16 cellular contexts compared by ENCODE assay signal in the genomic region with DNA sequence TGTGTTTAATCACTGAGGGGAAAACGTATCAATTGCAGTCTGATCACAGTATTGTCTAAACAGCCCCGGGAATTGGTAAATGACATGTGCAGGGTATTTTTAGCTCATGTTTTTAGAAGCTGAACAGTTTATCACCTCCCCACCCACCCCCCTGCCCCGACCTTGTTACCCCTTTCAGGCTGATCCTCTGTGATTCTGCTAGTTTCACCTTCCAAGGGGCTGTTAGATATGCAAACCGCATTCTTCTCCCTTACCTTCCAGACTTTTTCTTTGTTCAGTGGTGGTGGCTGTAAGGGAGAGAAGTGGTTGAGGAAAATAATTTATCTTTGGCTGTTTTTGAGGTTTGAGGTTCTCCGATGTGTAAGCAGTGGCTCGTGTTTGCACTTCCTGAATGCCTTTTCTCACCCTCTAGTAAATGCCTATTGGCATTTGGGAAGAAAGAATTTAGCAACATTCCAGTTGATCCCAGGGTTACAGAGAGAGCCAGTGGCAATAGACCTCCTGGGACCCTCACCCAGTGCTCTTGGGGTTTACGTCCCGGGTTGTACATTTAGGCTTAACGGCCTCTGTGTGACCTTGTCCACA.
DNase-seq lines count a peak whose midpoint lies in the region; ATAC-seq and TF ChIP-seq lines count a peak whose summit lies in the region.
"Had no signal": no experiment of that assay in that cellular context is flagged by ENCODE, and none has a peak within 500 bp of the region (broad histone marks: within the 10 kb centered on the region; RNA-seq: fewer than 3 reads in every experiment).

No MANE protein-coding gene starts in this region.

- peak; percentile 28; the same call in 1 of the 2 replicates for ATAC-seq in PC-3
- ATAC-seq in activated naive CD4-positive, alpha-beta T cell treated with anti-CD3 and anti-CD28 coated beads, Interleukin-2, amount 50 U/mL, for 72 hours = no peak
- ATAC-seq: effector memory CD8-positive, alpha-beta T cell; GM12878 had no signal

- peak overlapping the region; percentile 21 to 54; a peak in 4 of 5 replicates for H3K4me3 Mint-ChIP-seq in H9
- H3K4me3 Mint-ChIP-seq: effector memory CD8-positive, alpha-beta T cell had no signal

- no peak for TF ChIP-seq EP300 in transverse colon (IDR thresholded peaks at IDR 0.05; ENCODE audit: low read depth)

- H4K8ac ChIP-seq in H9 (replicated peaks; ENCODE audit: insufficient read length, low read depth, low read length) = no peak overlapping the region

- no TSS peak for BruUV-seq in PC-3 (replicated peaks; lab: Mats Ljungman, UMichigan)

- H3K56ac ChIP-seq in H9 (ENCODE audit: insufficient read length, low read depth, low read length) = no peak overlapping the region

- H3K27me3 ChIP-seq in H9 (ENCODE audit: insufficient read depth, low read length) = no peaks in the 10 kb centered on the region
- peaks cover 53% of the 10 kb centered on the region for H3K27me3 ChIP-seq in PC-3 (ENCODE audit: low read length)
- 0 out of 2 replicates have a peak, but pooled peaks cover 4% of the 10 kb centered on the region for H3K27me3 ChIP-seq in iPS-20b (ENCODE audit: insufficient read depth, low read length)
- H3K27me3 ChIP-seq in HAP-1 (ENCODE audit: low read depth) = peaks cover 34% of the 10 kb centered on the region
- peaks cover 36% of the 10 kb centered on the region for H3K27me3 ChIP-seq in transverse colon

- no peak overlapping the region for H2BK5ac ChIP-seq in H9 (ENCODE audit: insufficient read length, low read length)

- TF ChIP-seq CTCF in H9 (conservative IDR thresholded peaks at IDR 0.05) (no peak), PC-3 (conservative IDR thresholded peaks at IDR 0.05; ENCODE audit: low read depth, low read length) (no peak), transverse colon (IDR thresholded peaks at IDR 0.05) (no peak)

- H3K9me2 ChIP-seq in PC-3 (replicated peaks; ENCODE audit: low read length) = no peaks in the 10 kb centered on the region

- no peaks in the 10 kb centered on the region for H3K79me1 ChIP-seq in H9 (ENCODE audit: insufficient read depth, low read depth, low read length, poor library complexity, severe bottlenecking)

- peak overlapping the region; percentile 57 for H2AFZ ChIP-seq in H9 (ENCODE audit: low read length)
- H2AFZ ChIP-seq in PC-3 (ENCODE audit: low read length) = peak overlapping the region; percentile 45

- no peak for TF ChIP-seq POLR2A in transverse colon (IDR thresholded peaks at IDR 0.05)

- POLR2A ChIA-PET in PC-3 (lab: Charles Lee; ENCODE audit: unreplicated experiment) = no interaction called here

- H4K5ac ChIP-seq in H9 (ENCODE audit: insufficient read length, low read depth, low read length) = no peak overlapping the region

- peak overlapping the region in 1 of 3 experiments; percentile 68; a peak in 3 of 7 replicates for H3K27ac Mint-ChIP-seq in H9
- no peak overlapping the region for H3K27ac Mint-ChIP-seq in activated naive CD4-positive, alpha-beta T cell treated with anti-CD3 and anti-CD28 coated beads, Interleukin-2, amount 50 U/mL, for 72 hours
- H3K27ac Mint-ChIP-seq: effector memory CD8-positive, alpha-beta T cell had no signal

- CTCF ChIA-PET in PC-3 (lab: Charles Lee) = no interaction called here

- H3K18ac ChIP-seq in H9 (ENCODE audit: insufficient read length, low read depth, low read length) = no peak overlapping the region

- H2BK15ac ChIP-seq in H9 (ENCODE audit: low read depth, low read length) = no peak overlapping the region

- intact Hi-C loops in PC-3 (cut with micrococcal nuclease) = no loop called here
- intact Hi-C loops in posterior vena cava (cut with DNase I) = no loop called here
- intact Hi-C loops in transverse colon (cut with DNase I; ENCODE audit: low total_unique reads) = no loop called here

- peaks cover 28 to 41% of the 10 kb centered on the region in 2 experiments for H3K4me1 Mint-ChIP-seq in H9

- H3K4me2 ChIP-seq in H9 (ENCODE audit: insufficient read depth, insufficient read length, low read length) (peak overlapping the region; percentile 44), PC-3 (ENCODE audit: low read length) (peak overlapping the region; percentile 26)

- H3K36me3 ChIP-seq in PC-3 (ENCODE audit: low read depth, low read length) (no peaks in the 10 kb centered on the region), iPS-20b (ENCODE audit: insufficient read depth, low read depth, low read length) (no peaks in the 10 kb centered on the region), HAP-1 (replicated peaks) (no peaks in the 10 kb centered on the region), transverse colon (no peaks in the 10 kb centered on the region)

- DNase-seq in H9 = no peak
- no peak for DNase-seq in PC-3
- DNase-seq in posterior vena cava (ENCODE audit: low spot score) = peak; percentile 13
- no peak for DNase-seq in GM19238 (ENCODE audit: insufficient read length, low spot score)
- DNase-seq in activated naive CD4-positive, alpha-beta T cell treated with anti-CD3 and anti-CD28 coated beads, Interleukin-2, amount 50 U/mL, for 72 hours (ENCODE audit: low spot score in 2 of 2) = no peak
- DNase-seq in HAP-1 (ENCODE audit: low spot score in 2 of 2) = no peak
- DNase-seq in transverse colon = no peak
- DNase-seq: effector memory CD8-positive, alpha-beta T cell; KBM-7; mammary epithelial cell; NCI-H1436; NCI-H510A; small intestine had no signal

- no peaks in the 10 kb centered on the region; a peak in 1 of 7 replicates for H3K36me3 Mint-ChIP-seq in H9 (ENCODE audit: insufficient read depth in 1 of 3, low read depth in 3 of 3)
- no peaks in the 10 kb centered on the region for H3K36me3 Mint-ChIP-seq in activated naive CD4-positive, alpha-beta T cell treated with anti-CD3 and anti-CD28 coated beads, Interleukin-2, amount 50 U/mL, for 72 hours
- H3K36me3 Mint-ChIP-seq: CD14-positive monocyte had no signal

- in situ Hi-C loops in HAP-1 (cut with MboI; ENCODE audit: low sequenced_read_pairs) (no loop called here), transverse colon (cut with MboI; ENCODE audit: low pct_ligation_motif_present in 1 of 4, low pct_unique_long_range_greater_than_20kb in 1 of 4, low sequenced_read_pairs in 3 of 4) (no loop called here)

- H3K9ac ChIP-seq in H9 (ENCODE audit: extremely low read depth, insufficient read length, low read length) (no peak overlapping the region), PC-3 (ENCODE audit: low read length) (no peak overlapping the region), iPS-20b (ENCODE audit: low read depth, low read length) (peak overlapping the region; percentile 51; the same call in 1 of the 2 replicates)

- H2AK5ac ChIP-seq in H9 (ENCODE audit: insufficient read length, low read length) = no peak overlapping the region

- H3K9me3 ChIP-seq in H9 (ENCODE audit: control insufficient read depth, low read depth, low read length) = no peaks in the 10 kb centered on the region
- H3K9me3 ChIP-seq in PC-3 (ENCODE audit: low read length) = no peaks in the 10 kb centered on the region
- no peaks in the 10 kb centered on the region for H3K9me3 ChIP-seq in iPS-20b (ENCODE audit: insufficient read depth, low read depth, low read length)
- H3K9me3 ChIP-seq in HAP-1 = no peaks in the 10 kb centered on the region
- no peaks in the 10 kb centered on the region for H3K9me3 ChIP-seq in transverse colon

- H4K20me1 ChIP-seq in H9 (ENCODE audit: control insufficient read depth, insufficient read depth, insufficient read length) (no peaks in the 10 kb centered on the region), PC-3 (ENCODE audit: low read length) (no peaks in the 10 kb centered on the region)

- WGBS in H9 (ENCODE audit: extremely low coverage, insufficient read length, low lambda C conversion rate) = no CpG with 5 or more reads among the region's 9 CpGs
- 44 to 68% methylated on average over 6 to 9 of the region's 9 CpGs for WGBS in transverse colon (ENCODE audit: low coverage in 1 of 2), 2 donors

- peaks cover 10% of the 10 kb centered on the region for H3K27me3 Mint-ChIP-seq in H9 (ENCODE audit: low read depth)

- H3T11ph ChIP-seq in H9 (ENCODE audit: low read length) = no peak overlapping the region

- H3K79me2 ChIP-seq in H9 (ENCODE audit: insufficient read depth, low read length) (no peaks in the 10 kb centered on the region), PC-3 (ENCODE audit: low read length) (no peaks in the 10 kb centered on the region)

- H2BK20ac ChIP-seq in H9 (ENCODE audit: low read depth, low read length, poor library complexity, severe bottlenecking) = no peak overlapping the region

- no peaks in the 10 kb centered on the region for H3K23me2 ChIP-seq in H9 (ENCODE audit: insufficient read length, low read depth, low read length, poor library complexity, severe bottlenecking)

- H3K4me1 ChIP-seq in H9 (ENCODE audit: insufficient read depth, low read length) = no peaks in the 10 kb centered on the region
- H3K4me1 ChIP-seq in PC-3 (ENCODE audit: insufficient read depth, low read length) = peaks cover 16% of the 10 kb centered on the region
- H3K4me1 ChIP-seq in iPS-20b (ENCODE audit: insufficient read depth, low read length) = peaks cover 16% of the 10 kb centered on the region; the same call in 1 of the 2 replicates
- H3K4me1 ChIP-seq in HAP-1 = no peaks in the 10 kb centered on the region
- H3K4me1 ChIP-seq in transverse colon = peaks cover 0 to 12% (median 11%) of the 10 kb centered on the region in 4 donors

- H3K4ac ChIP-seq in H9 (ENCODE audit: low read depth, low read length) = no peak overlapping the region; the same call in 1 of the 2 replicates

- peak overlapping the region; percentile 10 for H2BK12ac ChIP-seq in H9 (ENCODE audit: insufficient read length, low read depth, low read length)

- no peaks in the 10 kb centered on the region; a peak in 3 of 5 replicates for H3K9me3 Mint-ChIP-seq in H9
- H3K9me3 Mint-ChIP-seq in activated naive CD4-positive, alpha-beta T cell treated with anti-CD3 and anti-CD28 coated beads, Interleukin-2, amount 50 U/mL, for 72 hours = no peaks in the 10 kb centered on the region
- H3K9me3 Mint-ChIP-seq: effector memory CD8-positive, alpha-beta T cell had no signal

- no peaks in the 10 kb centered on the region for H3F3A ChIP-seq in PC-3 (ENCODE audit: low read length, unreplicated experiment)

- peak overlapping the region; percentile 19; the same call in 1 of the 2 replicates for H3K4me3 ChIP-seq in PC-3 (ENCODE audit: low read length)
- peak overlapping the region; percentile 43; the same call in 1 of the 2 replicates for H3K4me3 ChIP-seq in iPS-20b (ENCODE audit: low read length)
- H3K4me3 ChIP-seq in HAP-1 = no peak overlapping the region
- no peak overlapping the region for H3K4me3 ChIP-seq in transverse colon
- H3K4me3 ChIP-seq: GM12878 had no signal

- no peak overlapping the region for H3K23ac ChIP-seq in H9 (ENCODE audit: insufficient read length, low read depth, low read length)

- H3K27ac ChIP-seq in H9 (ENCODE audit: insufficient read length, low read depth, low read length) (no peak overlapping the region), PC-3 (ENCODE audit: low read length) (no peak overlapping the region), iPS-20b (ENCODE audit: low read length) (no peak overlapping the region), transverse colon (no peak overlapping the region)

- no peak overlapping the region for H2BK120ac ChIP-seq in H9 (ENCODE audit: low read depth, low read length, poor library complexity, severe bottlenecking)

- peak overlapping the region; percentile 39; the same call in 1 of the 2 replicates for H3K14ac ChIP-seq in H9 (ENCODE audit: insufficient read depth, low read length)

- H4K91ac ChIP-seq in H9 (ENCODE audit: insufficient read length, low read depth, low read length) = no peak overlapping the region

Comparison
In these comparisons a context has a peak if more than half of its experiments do, and no peak if none do; other contexts are left out.
1. H3K4me3 ChIP-seq: peak in PC-3 (single experiment) and iPS-20b (single experiment); none in HAP-1 (single experiment) and transverse colon (0 of 4).